Comparison of ENCODE assay signal across 1 cellular context in genomic region chr2:219002395-219003266, GRCh38.
TF ChIP-seq lines count a peak whose summit lies in the region.

No MANE protein-coding gene starts in this region.

TF ChIP-seq in K562, 482 proteins besides CTCF, POLR2A, EP300 and RAD21 (continued from another document and continues in another):
- TF ChIP-seq MAX (CRISPR knock-in tag; IDR thresholded peaks at IDR 0.05) (peak; percentile 81), MAZ (CRISPR knock-in tag; conservative IDR thresholded peaks at IDR 0.05 in 1 of 2, IDR thresholded peaks at IDR 0.05 in 1 of 2) (peak; percentile 31 to 92; a peak in 3 of 4 replicates), EGR1 (conservative IDR thresholded peaks at IDR 0.05) (peak; percentile 80), ZNF3 (CRISPR knock-in tag; IDR thresholded peaks at IDR 0.05) (no peak), ZNF778 (CRISPR knock-in tag; IDR thresholded peaks at IDR 0.05) (no peak), ZHX1 (conservative IDR thresholded peaks at IDR 0.05; ENCODE audit: low read length) (no peak), JUND (IDR thresholded peaks at IDR 0.05; ENCODE audit: borderline replicate concordance, low read depth, low read length) (0 out of 2 replicates have a peak, but pooled peaks have one; percentile 22), JUND (tag; IDR thresholded peaks at IDR 0.05; ENCODE audit: borderline replicate concordance, low read depth, low read length) (no peak), ETV1 (tag; conservative IDR thresholded peaks at IDR 0.05; ENCODE audit: low read depth) (no peak), TARDBP (IDR thresholded peaks at IDR 0.05) (no peak), CREBBP (IDR thresholded peaks at IDR 0.05; ENCODE audit: low read depth, low read length) (no peak), CHD1 (IDR thresholded peaks at IDR 0.05; ENCODE audit: low read length) (no peak), KDM1A (IDR thresholded peaks at IDR 0.05) (no peak), THAP12 (CRISPR knock-in tag; IDR thresholded peaks at IDR 0.05) (no peak), ERF (CRISPR knock-in tag; IDR thresholded peaks at IDR 0.05) (no peak), E2F5 (CRISPR knock-in tag; IDR thresholded peaks at IDR 0.05) (no peak), BCL6 (CRISPR knock-in tag; IDR thresholded peaks at IDR 0.05) (no peak), ZBTB7A (IDR thresholded peaks at IDR 0.05; ENCODE audit: borderline replicate concordance, control insufficient read depth, low read depth, low read length) (peak; percentile 34; the same call in 1 of the 2 replicates), C11orf30 (IDR thresholded peaks at IDR 0.05; ENCODE audit: low read depth) (no peak), TAF9B (IDR thresholded peaks at IDR 0.05; ENCODE audit: partially characterized antibody) (no peak), PCBP1 (IDR thresholded peaks at IDR 0.05; ENCODE audit: low read depth, low read length, poor library complexity, severe bottlenecking) (no peak), ZNF584 (CRISPR knock-in tag; IDR thresholded peaks at IDR 0.05; ENCODE audit: low read depth) (no peak), ATF2 (CRISPR knock-in tag; IDR thresholded peaks at IDR 0.05) (no peak), CTBP1 (IDR thresholded peaks at IDR 0.05; ENCODE audit: borderline replicate concordance) (peak; percentile 36; the same call in 1 of the 2 replicates), ZNF696 (CRISPR knock-in tag; conservative IDR thresholded peaks at IDR 0.05) (no peak), FOS (IDR thresholded peaks at IDR 0.05; ENCODE audit: extremely low read depth, insufficient read length) (no peak), SFPQ (IDR thresholded peaks at IDR 0.05; ENCODE audit: low read depth, low read length) (no peak), SUPT5H (IDR thresholded peaks at IDR 0.05) (no peak), NFRKB (IDR thresholded peaks at IDR 0.05; ENCODE audit: low read depth) (no peak), ZNF24 (IDR thresholded peaks at IDR 0.05) (no peak), TFE3 (CRISPR knock-in tag; IDR thresholded peaks at IDR 0.05) (no peak), NR2C1 (IDR thresholded peaks at IDR 0.05) (no peak), NR2C1 (tag; IDR thresholded peaks at IDR 0.05) (no peak), TRIM24 (IDR thresholded peaks at IDR 0.05) (no peak), RBM25 (IDR thresholded peaks at IDR 0.05; ENCODE audit: low read depth, low read length, severe bottlenecking) (no peak), MYC (IDR thresholded peaks at IDR 0.05; ENCODE audit: low read depth, low read length) (peak; percentile 15; the same call in 1 of the 2 replicates), MYC (CRISPR knock-in tag; IDR thresholded peaks at IDR 0.05; ENCODE audit: borderline replicate concordance, low read depth) (no peak), MAFK (IDR thresholded peaks at IDR 0.05; ENCODE audit: low read length) (no peak), HIVEP1 (CRISPR knock-in tag; IDR thresholded peaks at IDR 0.05) (no peak), FOXP4 (CRISPR knock-in tag; IDR thresholded peaks at IDR 0.05; ENCODE audit: borderline replicate concordance) (no peak), SMARCA4 (IDR thresholded peaks at IDR 0.05) (no peak), FUS (optimal IDR thresholded peaks at IDR 0.05; ENCODE audit: low read depth, low read length) (no peak), MECOM (CRISPR knock-in tag; IDR thresholded peaks at IDR 0.05) (no peak), TFAP4 (CRISPR knock-in tag; IDR thresholded peaks at IDR 0.05; ENCODE audit: borderline replicate concordance) (peak; percentile 81), RFX1 (IDR thresholded peaks at IDR 0.05) (no peak), ILF3 (IDR thresholded peaks at IDR 0.05; ENCODE audit: borderline replicate concordance) (no peak), ZNF217 (CRISPR knock-in tag; IDR thresholded peaks at IDR 0.05) (no peak), TBP (optimal IDR thresholded peaks at IDR 0.05; ENCODE audit: low read depth, low read length) (no peak), RBM34 (IDR thresholded peaks at IDR 0.05; ENCODE audit: borderline replicate concordance, insufficient read depth, low read length) (no peak), ADNP (tag; IDR thresholded peaks at IDR 0.05) (no peak), GTF2B (IDR thresholded peaks at IDR 0.05; ENCODE audit: extremely low read depth, insufficient read length) (no peak), RUNX1 (IDR thresholded peaks at IDR 0.05; ENCODE audit: low read depth) (no peak), RFX5 (IDR thresholded peaks at IDR 0.05; ENCODE audit: low read depth, low read length) (no peak), NCOA1 (IDR thresholded peaks at IDR 0.05; ENCODE audit: low read depth) (no peak), MTA2 (IDR thresholded peaks at IDR 0.05; ENCODE audit: low read depth) (no peak), SAP30 (IDR thresholded peaks at IDR 0.05; ENCODE audit: borderline replicate concordance, insufficient read depth, low read depth, low read length, poor library complexity, severe bottlenecking) (no peak), ZNF263 (CRISPR knock-in tag; IDR thresholded peaks at IDR 0.05; ENCODE audit: borderline replicate concordance) (no peak), GTF2E2 (tag; IDR thresholded peaks at IDR 0.05) (no peak)
